Comparison of ENCODE assay signal across 17 cellular contexts in genomic region chr12:32595251-32595650, GRCh38.
A peak's percentile ranks its signal among the peaks of the same experiment; 100 is the strongest.
DNase-seq lines count a peak whose midpoint lies in the region; ATAC-seq and TF ChIP-seq lines count a peak whose summit lies in the region.
"Had no signal": no experiment of that assay in that cellular context is flagged by ENCODE, and none has a peak within 500 bp of the region (broad histone marks: within the 10 kb centered on the region; RNA-seq: fewer than 3 reads in every experiment).

No MANE protein-coding gene starts in this region.

- H3K27ac ChIP-seq in foreskin keratinocyte = no peak overlapping the region
- H3K27ac ChIP-seq: ovary had no signal

- TF ChIP-seq CTCF in AG04449 (IDR thresholded peaks at IDR 0.05; ENCODE audit: insufficient read depth, low read length, missing control alignments) = no peak
- no peak for TF ChIP-seq CTCF in HFF-Myc (IDR thresholded peaks at IDR 0.05; ENCODE audit: low read depth, low read length, missing control alignments)
- no peak for TF ChIP-seq CTCF in foreskin keratinocyte (conservative IDR thresholded peaks at IDR 0.05)

- intact Hi-C loops in posterior cingulate gyrus (cut with DNase I) = no loop called here

- POLR2A ChIA-PET in AG04449 (lab: Yijun Ruan, JAX) = no interaction called here

- no peak overlapping the region for H3K4me3 ChIP-seq in AG04449 (ENCODE audit: low read depth, low read length)
- no peak overlapping the region for H3K4me3 ChIP-seq in HFF-Myc (replicated peaks; ENCODE audit: low read depth, low read length)
- H3K4me3 ChIP-seq: ovary, smooth muscle cell had no signal

- ATAC-seq in foreskin keratinocyte (peak; percentile 98), GM18517 (IDR thresholded peaks at IDR 0.05; ENCODE audit: unreplicated experiment) (no peak)
- ATAC-seq: stimulated activated memory B cell treated with anti-CD40 and anti-IgM and Interleukin-4, amounts not matched to agents 10 μg/mL and 1 μg/mL and 100 μg/mL, for 72 hours had no signal

- no peaks in the 10 kb centered on the region for H3K27me3 ChIP-seq in foreskin keratinocyte
- H3K27me3 ChIP-seq: ovary had no signal

- H3K4me1 ChIP-seq in foreskin keratinocyte = no peaks in the 10 kb centered on the region

- CTCF ChIA-PET in AG04449 (lab: Yijun Ruan, JAX) = no interaction called here

- DNase-seq in AG04449 (ENCODE audit: low read depth, low spot score) (peak; percentile 52), HFF-Myc (ENCODE audit: extremely low read depth, low read depth) (peak; percentile 74), amniotic epithelial cell (ENCODE audit: low read depth) (peak; percentile 71), foreskin keratinocyte (peak; percentile 79 to 89), posterior cingulate gyrus (no peak), NCI-H2171 (lab: John Stamatoyannopoulos, UW) (no peak), NCI-H524 treated with DMSO at 0.1 percent for 48 hours (lab: John Stamatoyannopoulos, UW) (no peak)
- DNase-seq: activated CD4-positive, alpha-beta T cell treated with anti-CD3 and anti-CD28 coated beads, Interleukin-2, amount 50 U/mL, for 4 hours; GF-D8; KBM-7; NCI-H1694; NCI-H510A treated with DMSO at 0.1 percent for 48 hours; ovary; trophoblast cell had no signal

Comparison
In these comparisons a context has a peak if more than half of its experiments do, and no peak if none do; other contexts are left out.
1. DNase-seq: peak in AG04449 (single experiment), HFF-Myc (single experiment), amniotic epithelial cell (single experiment) and foreskin keratinocyte (2 of 2); none in posterior cingulate gyrus (0 of 10), NCI-H2171 (single experiment) and NCI-H524 treated with DMSO at 0.1 percent for 48 hours (single experiment).